ENCODE assay signal across 14 cellular contexts in genomic region chr9:95090871-95091573, GRCh38.
DNase-seq lines count a peak whose midpoint lies in the region; ATAC-seq, FAIRE-seq and TF ChIP-seq lines count a peak whose summit lies in the region.
"Had no signal": no experiment of that assay in that cellular context is flagged by ENCODE, and none has a peak within 500 bp of the region (broad histone marks: within the 10 kb centered on the region; RNA-seq: fewer than 3 reads in every experiment).

No MANE protein-coding gene starts in this region.

- no peak overlapping the region for H3K4me3 ChIP-seq in AG04450 (ENCODE audit: low read depth, low read length)
- H3K4me3 ChIP-seq in astrocyte (ENCODE audit: insufficient read depth, low read depth, low read length), result no peak overlapping the region
- H3K4me3 ChIP-seq in hepatocyte, result no peak overlapping the region

- H3K27ac ChIP-seq in AG04450 (ENCODE audit: low read depth, low read length) (peak overlapping the region; percentile 47), astrocyte (ENCODE audit: low read depth, low read length) (peak overlapping the region; percentile 92), hepatocyte (peak overlapping the region; percentile 94)
- H3K27ac ChIP-seq: KMS-11 had no signal

- H3K9me3 ChIP-seq in AG04450 (ENCODE audit: control insufficient read depth, insufficient read depth, low read length) (no peaks in the 10 kb centered on the region; the same call in 1 of the 2 replicates), astrocyte (ENCODE audit: insufficient read depth, low read depth, low read length) (no peaks in the 10 kb centered on the region), hepatocyte (ENCODE audit: low read depth) (no peaks in the 10 kb centered on the region)
- H3K9me3 ChIP-seq: BE2C had no signal

- peaks cover 64% of the 10 kb centered on the region for H3K4me1 ChIP-seq in astrocyte (ENCODE audit: insufficient read depth, low read length)
- H3K4me1 ChIP-seq in hepatocyte (ENCODE audit: insufficient read depth), result peaks cover 39% of the 10 kb centered on the region

- H3K9ac ChIP-seq in astrocyte (ENCODE audit: low read length), result peak overlapping the region; percentile 81
- H3K9ac ChIP-seq: KMS-11 had no signal

- H3K9me3 Mint-ChIP-seq in astrocyte (ENCODE audit: unreplicated experiment), result no peaks in the 10 kb centered on the region

- POLR2A ChIA-PET in AG04450 (lab: Yijun Ruan, JAX), result no interaction called here

- CTCF ChIA-PET in AG04450 (lab: Charles Lee), result no interaction called here

- H3K4me2 ChIP-seq in astrocyte (ENCODE audit: low read length) (peak overlapping the region; percentile 69), hepatocyte (peak overlapping the region; percentile 60)
- H3K4me2 ChIP-seq: KMS-11 had no signal

- peak overlapping the region; percentile 51 for H3K4me3 Mint-ChIP-seq in astrocyte (ENCODE audit: unreplicated experiment)

- no peaks in the 10 kb centered on the region for H3K27me3 ChIP-seq in AG04450 (ENCODE audit: control insufficient read depth, insufficient read depth, low read length)
- H3K27me3 ChIP-seq in astrocyte (ENCODE audit: insufficient read depth, low read length), result no peaks in the 10 kb centered on the region
- H3K27me3 ChIP-seq in hepatocyte, result no peaks in the 10 kb centered on the region
- H3K27me3 ChIP-seq: BE2C had no signal

- 77% methylated on average over 14 of the region's 14 CpGs for WGBS in hepatocyte (ENCODE audit: low lambda C conversion rate, missing lambda C conversion rate)

- H3K36me3 ChIP-seq in astrocyte (ENCODE audit: insufficient read depth, low read length) (peaks cover 19% of the 10 kb centered on the region), hepatocyte (replicated peaks; ENCODE audit: insufficient read depth, low read depth) (no peaks in the 10 kb centered on the region)

- peaks cover 1% of the 10 kb centered on the region for H3K79me2 ChIP-seq in astrocyte (ENCODE audit: insufficient read depth, low read length)
- peaks cover 68% of the 10 kb centered on the region for H3K79me2 ChIP-seq in hepatocyte

- H4K20me1 ChIP-seq in astrocyte (ENCODE audit: insufficient read depth, low read length) (peaks cover 18% of the 10 kb centered on the region), hepatocyte (ENCODE audit: insufficient read depth, poor library complexity, severe bottlenecking) (no peaks in the 10 kb centered on the region)

- no peak for DNase-seq in AG04450 (ENCODE audit: low read depth, low spot score)
- no peak for DNase-seq in astrocyte (ENCODE audit: low read depth)
- no peak for DNase-seq in hepatocyte (ENCODE audit: low spot score)
- DNase-seq in sciatic nerve (ENCODE audit: low spot score), result peak; percentile 66
- DNase-seq in stimulated activated naive CD8-positive, alpha-beta T cell treated with anti-CD3 and anti-CD28 coated beads, Interleukin-15, Interleukin-2, amounts not matched to agents 100 U/mL and 50 U/mL, for 24 hours, result no peak
- no peak for DNase-seq in stimulated activated CD4-positive, alpha-beta T cell treated with anti-CD3 and anti-CD28 coated beads, Interleukin-2, amount 100 ng/mL, for 24 hours
- no peak for DNase-seq in NCI-H345 (lab: John Stamatoyannopoulos, UW)
- no peak for DNase-seq in activated CD4-positive, alpha-beta T cell treated with anti-CD3 and anti-CD28 coated beads, Interleukin-2, amount 50 U/mL, for 48 hours
- DNase-seq: activated CD8-positive, alpha-beta memory T cell treated with anti-CD3 and anti-CD28 coated beads for 24 hours; naive B cell; NCI-H226 had no signal

- no peaks in the 10 kb centered on the region for H3K9me2 ChIP-seq in hepatocyte (replicated peaks; ENCODE audit: insufficient read depth)

- peak; percentile 1 for ATAC-seq in sciatic nerve
- ATAC-seq in stimulated activated naive CD8-positive, alpha-beta T cell treated with anti-CD3 and anti-CD28 coated beads, Interleukin-15, Interleukin-2, amounts not matched to agents 100 U/mL and 50 U/mL, for 24 hours, result no peak

- H2AFZ ChIP-seq in astrocyte (ENCODE audit: low read depth, low read length) (no peak overlapping the region), hepatocyte (no peak overlapping the region)

- peak overlapping the region; percentile 91 for H3K27ac Mint-ChIP-seq in astrocyte (ENCODE audit: unreplicated experiment)

- intact Hi-C loops in sciatic nerve (cut with DNase I), result no loop called here

- no peak for FAIRE-seq in astrocyte (lab: Jason Lieb, UNC)
- FAIRE-seq: frontal cortex had no signal

- H3K4me1 Mint-ChIP-seq in astrocyte (ENCODE audit: low read depth, unreplicated experiment), result peaks cover 58% of the 10 kb centered on the region

- peaks cover 24% of the 10 kb centered on the region for H3K36me3 Mint-ChIP-seq in astrocyte (ENCODE audit: low read depth, unreplicated experiment)

- TF ChIP-seq CTCF in AG04450 (IDR thresholded peaks at IDR 0.05; ENCODE audit: low read depth, low read length) (no peak), astrocyte (IDR thresholded peaks at IDR 0.05; ENCODE audit: insufficient read depth, low read depth, low read length) (no peak), hepatocyte (IDR thresholded peaks at IDR 0.05; ENCODE audit: poor library complexity) (no peak)

- H3K27me3 Mint-ChIP-seq in astrocyte (ENCODE audit: low read depth, unreplicated experiment), result no peaks in the 10 kb centered on the region
- H3K27me3 Mint-ChIP-seq: naive B cell had no signal
